Comparison of ENCODE assay signal across 1 cellular context in the genomic region with DNA sequence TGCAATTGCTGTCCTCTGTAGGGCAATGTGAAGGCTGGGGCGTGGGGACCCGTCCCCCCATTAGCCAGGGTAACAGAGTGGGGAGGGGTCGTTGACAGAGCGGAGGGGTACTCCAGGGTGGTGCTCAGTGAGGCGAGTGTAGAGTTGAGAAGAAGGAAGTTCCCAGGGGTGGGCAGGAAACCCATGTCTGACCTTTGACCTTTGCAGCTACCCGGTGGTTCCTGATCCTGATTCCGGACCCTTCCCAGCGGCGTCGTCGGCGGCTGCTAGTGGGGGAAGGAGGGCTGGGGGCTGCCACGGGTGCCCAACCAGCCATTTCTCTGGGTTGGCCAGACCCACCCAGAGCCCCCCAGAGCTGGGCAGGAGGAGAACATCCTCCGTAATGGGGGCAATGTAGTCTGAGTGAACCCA.
TF ChIP-seq lines count a peak whose summit lies in the region.

No MANE protein-coding gene starts in this region.

TF ChIP-seq in GM12878, 131 proteins besides CTCF, POLR2A, EP300 and RAD21:
- TF ChIP-seq SMC3 (IDR thresholded peaks at IDR 0.05; ENCODE audit: borderline replicate concordance, low read length) (no peak), NR2C1 (IDR thresholded peaks at IDR 0.05) (peak; percentile 63), NR2C2 (IDR thresholded peaks at IDR 0.05; ENCODE audit: borderline replicate concordance, control insufficient read depth, insufficient read length, low read depth) (peak; percentile 65), NR2F1 (conservative IDR thresholded peaks at IDR 0.05) (peak; percentile 87)
TF ChIP-seq in GM12878: peak in this region for 3.
